In genomic region chr7:100071018-100071723, GRCh38 we compare ENCODE assay signal across 1 cellular context.
TF ChIP-seq lines count a peak whose summit lies in the region.

No MANE protein-coding gene starts in this region.

TF ChIP-seq in WTC11, 78 proteins besides CTCF, POLR2A, EP300 and RAD21:
- peak; percentile 36 for TF ChIP-seq GTF2I (CRISPR knock-in tag; conservative IDR thresholded peaks at IDR 0.05)
- TF ChIP-seq NFYB (CRISPR knock-in tag; conservative IDR thresholded peaks at IDR 0.05; ENCODE audit: low read depth), result no peak
